8 cellular contexts compared by ENCODE assay signal in genomic region chr11:10302744-10303557, GRCh38. TPM values are rescaled to one million over a fixed set of nuclear protein-coding genes. Genes with fewer than 3 reads are reported as not detected.
DNase-seq lines count a peak whose midpoint lies in the region; ATAC-seq and TF ChIP-seq lines count a peak whose summit lies in the region.

No MANE protein-coding gene starts in this region.

- in situ Hi-C loops in mammary epithelial cell (cut with MboI; ENCODE audit: low sequenced_read_pairs in 2 of 2): loop anchor here (10.0 to 25.0 kb wide), 5 partner anchors 98 to 691 kb away; no protein-coding TSS in a partner anchor

- TF ChIP-seq EP300 in sigmoid colon (IDR thresholded peaks at IDR 0.05): peak in 2 of 4 donors; percentile 38 to 67

- H3K4me2 ChIP-seq in mammary epithelial cell (ENCODE audit: insufficient read depth, low read depth, low read length): peak overlapping the region; percentile 100

- CTCF ChIA-PET in mammary epithelial cell (lab: Charles Lee; ENCODE audit: low non-redundant PET): interaction anchor here (0.7 kb wide), 1 partner anchor 180 kb away, joined by 3 read pairs; no protein-coding TSS in a partner anchor

- H3K27me3 ChIP-seq in mammary epithelial cell (ENCODE audit: insufficient read depth, low read length) (no peaks in the 10 kb centered on the region), iPS-15b (ENCODE audit: control insufficient read depth, insufficient read depth, low read length) (peaks cover 65% of the 10 kb centered on the region), sigmoid colon (no peaks in the 10 kb centered on the region)

- peak overlapping the region; percentile 95 for H3K27ac ChIP-seq in mammary epithelial cell (ENCODE audit: insufficient read depth, low read depth, low read length)
- H3K27ac ChIP-seq in sigmoid colon: peak overlapping the region; percentile 84 to 97 (median 94)

- dilution Hi-C loops in mammary epithelial cell (cut with HindIII; ENCODE audit: low sequenced_read_pairs): loop anchor here (5.0 kb wide), 1 partner anchor 551 kb away; no protein-coding TSS in a partner anchor

- H3K4me3 ChIP-seq in Jurkat, Clone E6-1 (ENCODE audit: low read length): peak overlapping the region; percentile 68
- H3K4me3 ChIP-seq in mammary epithelial cell (replicated peaks in 1 of 3; ENCODE audit: insufficient read depth in 1 of 3, low read depth in 2 of 3, low read length in 3 of 3): peak overlapping the region; percentile 62 to 80 (median 72)
- peak overlapping the region; percentile 84 for H3K4me3 ChIP-seq in iPS-15b (ENCODE audit: low read depth, low read length)
- peak overlapping the region; percentile 38 to 82 (median 70) for H3K4me3 ChIP-seq in sigmoid colon

- 1% methylated on average over 32 of the region's 56 CpGs for WGBS in mammary epithelial cell (ENCODE audit: low coverage, missing lambda C conversion rate)
- 1% methylated on average over 56 of the region's 56 CpGs for WGBS in sigmoid colon, 2 donors

- peaks cover 37% of the 10 kb centered on the region for H3K4me1 ChIP-seq in mammary epithelial cell (ENCODE audit: insufficient read depth, low read length)
- peaks cover 9% of the 10 kb centered on the region for H3K4me1 ChIP-seq in iPS-15b (ENCODE audit: control insufficient read depth, insufficient read depth, low read length)
- peaks cover 0 to 47% (median 34%) of the 10 kb centered on the region in 4 donors for H3K4me1 ChIP-seq in sigmoid colon

- H3K9ac ChIP-seq in mammary epithelial cell (ENCODE audit: insufficient read depth, low read length): peak overlapping the region; percentile 87
- peak overlapping the region; percentile 81 for H3K9ac ChIP-seq in iPS-15b (ENCODE audit: low read depth, low read length)

- H4K20me1 ChIP-seq in mammary epithelial cell (ENCODE audit: insufficient read depth, low read length): no peaks in the 10 kb centered on the region

- TF ChIP-seq CTCF in mammary epithelial cell (conservative IDR thresholded peaks at IDR 0.05 in 1 of 2, IDR thresholded peaks at IDR 0.05 in 1 of 2; ENCODE audit: extremely low read depth in 1 of 2, insufficient read depth in 1 of 2, low read depth in 1 of 2, low read length in 2 of 2) (no peak), sigmoid colon (IDR thresholded peaks at IDR 0.05) (no peak)

- intact Hi-C loops in mammary epithelial cell (cut with micrococcal nuclease): no loop called here
- intact Hi-C loops in sigmoid colon (cut with DNase I): loop anchor here (1.0 kb wide), 1 partner anchor 9 kb away; the partner anchor contains the start of gene SBF2

- peaks cover 5% of the 10 kb centered on the region for H3K36me3 ChIP-seq in mammary epithelial cell (ENCODE audit: insufficient read depth, low read length)
- peaks cover 7% of the 10 kb centered on the region for H3K36me3 ChIP-seq in iPS-15b (ENCODE audit: control insufficient read depth, insufficient read depth, low read length)
- no peaks in the 10 kb centered on the region for H3K36me3 ChIP-seq in sigmoid colon

- no TSS peak for BruUV-seq in mammary epithelial cell (replicated peaks; lab: Mats Ljungman, UMichigan)

- peaks cover 44% of the 10 kb centered on the region for H3K79me2 ChIP-seq in mammary epithelial cell (ENCODE audit: insufficient read depth, low read length)

- DNase-seq in Daoy (ENCODE audit: low read depth) (peak; percentile 61), T-helper 9 cell (peak; percentile 66), mammary epithelial cell (peak; percentile 67), sigmoid colon (peak; percentile 96)
- no peak for DNase-seq in Jurkat, Clone E6-1 (ENCODE audit: low read depth, low spot score)
- no peak for DNase-seq in NK-92 treated with Interleukin-12 subunit alpha and Interleukin-12 subunit beta, amount 100 ng/mL, for 24 hours (lab: John Stamatoyannopoulos, UW)

- ATAC-seq in HG02840 (IDR thresholded peaks at IDR 0.05; ENCODE audit: low FRiP score, unreplicated experiment): no peak

- peak in 1 of 2 donors; percentile 43 for TF ChIP-seq POLR2A in sigmoid colon (IDR thresholded peaks at IDR 0.05)

- peak overlapping the region; percentile 88 for H2AFZ ChIP-seq in mammary epithelial cell (ENCODE audit: low read depth, low read length)

- H3K9me3 ChIP-seq in mammary epithelial cell (replicated peaks; ENCODE audit: insufficient read depth, low read length) (no peaks in the 10 kb centered on the region), iPS-15b (ENCODE audit: control insufficient read depth, insufficient read depth, low read length) (no peaks in the 10 kb centered on the region), sigmoid colon (no peaks in the 10 kb centered on the region)

RNA-seq across cellular contexts. Expression of gene ADM, which starts 1.9 kb away (rescaled TPM):
- 16.3 and 26.2 TPM in 2 replicates for total RNA-seq in Daoy (2014; rRNA removed; shearing (Covaris generic))
- polyA plus RNA-seq in Jurkat, Clone E6-1 (2012; ENCODE audit: insufficient read depth, insufficient read length): not detected
- total RNA-seq in mammary epithelial cell: 100 to 1,000 TPM in 1 of 2 donors, 10 to 100 TPM in 1; 74.6 to 231 TPM
- 48.9 TPM for polyA plus RNA-seq in mammary epithelial cell
- polyA minus RNA-seq in mammary epithelial cell: 28.9 TPM
- total RNA-seq in sigmoid colon: 10 to 100 TPM; 45.2 to 84.1 (median 59.5) TPM
- polyA plus RNA-seq in sigmoid colon: 10 to 100 TPM; 24.0 to 92.5 (median 75.9) TPM

RNA-seq across cellular contexts. Expression of gene SBF2, which starts 8.9 kb away (rescaled TPM):
- total RNA-seq in Daoy (2014; rRNA removed; shearing (Covaris generic)): 19.4 and 23.4 TPM in 2 replicates
- 15.8 TPM for polyA plus RNA-seq in Jurkat, Clone E6-1 (2012; ENCODE audit: insufficient read depth, insufficient read length)
- 10 to 100 TPM; 32.0 to 32.7 TPM for total RNA-seq in mammary epithelial cell
- 19.1 TPM for polyA plus RNA-seq in mammary epithelial cell
- 61.2 TPM for polyA minus RNA-seq in mammary epithelial cell
- total RNA-seq in sigmoid colon: 10 to 100 TPM; 47.1 to 67.5 (median 59.5) TPM
- 10 to 100 TPM in 2 of 3 donors, 1 to 10 TPM in 1; 9.5 to 14.4 (median 12.0) TPM for polyA plus RNA-seq in sigmoid colon

Comparison
In these comparisons a context has a peak if more than half of its experiments do, and no peak if none do; other contexts are left out.
1. DNase-seq: peak in Daoy (single experiment), T-helper 9 cell (single experiment), mammary epithelial cell (single experiment) and sigmoid colon (single experiment); none in Jurkat, Clone E6-1 (single experiment) and NK-92 treated with Interleukin-12 subunit alpha and Interleukin-12 subunit beta, amount 100 ng/mL, for 24 hours (single experiment).
2. Peak in every context shown above with its lines, with median percentiles within 50 percentile points of each other: H3K4me3 ChIP-seq.